9 cellular contexts compared by ENCODE assay signal in the genomic region with DNA sequence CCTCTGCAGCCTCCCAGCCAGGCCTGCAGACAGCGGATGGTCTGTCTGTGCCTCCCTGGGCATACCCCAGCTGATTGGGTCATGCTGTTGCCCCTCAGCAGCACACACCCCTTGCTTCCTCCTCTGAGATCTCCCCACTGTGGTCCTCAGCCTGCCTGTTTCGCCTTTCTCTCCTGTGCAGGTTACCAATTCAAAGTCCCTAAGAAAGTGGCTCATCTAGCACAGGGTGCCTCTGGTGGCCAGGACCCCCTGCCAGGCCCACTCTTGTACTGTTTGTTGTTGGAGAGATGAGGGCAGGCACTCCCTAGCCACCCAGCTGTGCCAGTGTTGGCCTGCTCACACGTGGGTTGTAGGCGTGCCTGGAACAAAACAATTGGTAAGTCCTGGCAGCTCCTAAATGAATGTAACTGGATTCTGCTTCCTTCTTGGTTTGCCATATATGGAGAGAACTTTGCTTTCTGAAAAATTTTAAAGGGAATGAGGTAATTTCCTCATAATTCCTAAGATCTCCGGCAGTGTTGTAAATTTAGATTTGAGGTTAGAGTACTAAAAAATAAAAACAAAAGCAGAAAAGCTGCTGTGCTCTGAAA.
A peak's percentile ranks its signal among the peaks of the same experiment; 100 is the strongest.
DNase-seq lines count a peak whose midpoint lies in the region; ATAC-seq and TF ChIP-seq lines count a peak whose summit lies in the region.
"Had no signal": no experiment of that assay in that cellular context is flagged by ENCODE, and none has a peak within 500 bp of the region (broad histone marks: within the 10 kb centered on the region; RNA-seq: fewer than 3 reads in every experiment).

No MANE protein-coding gene starts in this region.

- H3K27me3 ChIP-seq in H7 (ENCODE audit: control insufficient read depth, insufficient read depth, low read length) (no peaks in the 10 kb centered on the region), sigmoid colon (no peaks in the 10 kb centered on the region), suprapubic skin (no peaks in the 10 kb centered on the region)

- H3K27ac ChIP-seq in sigmoid colon (peak overlapping the region; percentile 66 to 100 (median 88)), suprapubic skin (no peak overlapping the region)

- peak in 1 of 4 donors; percentile 27 for TF ChIP-seq EP300 in sigmoid colon (IDR thresholded peaks at IDR 0.05)
- no peak for TF ChIP-seq EP300 in suprapubic skin (IDR thresholded peaks at IDR 0.05)

- DNase-seq in H7, result peak; percentile 71
- peak; percentile 85 for DNase-seq in RPMI7951 (ENCODE audit: low read depth)
- peak; percentile 56 for DNase-seq in Right ventricle myocardium superior
- peak; percentile 80 for DNase-seq in sigmoid colon
- DNase-seq in suprapubic skin (ENCODE audit: low spot score in 2 of 2), result no peak
- no peak for DNase-seq in RPMI8226
- DNase-seq: activated T-cell treated with anti-CD3 and anti-CD28 coated beads, Interleukin-2, amount 50 U/mL, for 4 hours had no signal

- ATAC-seq in Right ventricle myocardium superior (ENCODE audit: poor library complexity) (peak; percentile 80), HG02759 (IDR thresholded peaks at IDR 0.05; ENCODE audit: unreplicated experiment) (no peak), GM21423 (IDR thresholded peaks at IDR 0.05; ENCODE audit: unreplicated experiment) (no peak)
- ATAC-seq: activated T-cell treated with anti-CD3 and anti-CD28 coated beads, Interleukin-2, amount 50 U/mL, for 4 hours had no signal

- TF ChIP-seq POLR2A in sigmoid colon (IDR thresholded peaks at IDR 0.05) (no peak), suprapubic skin (IDR thresholded peaks at IDR 0.05) (no peak)

- H3K4me1 ChIP-seq in sigmoid colon, result peaks cover 0 to 90% (median 58%) of the 10 kb centered on the region in 4 donors
- H3K4me1 ChIP-seq in suprapubic skin, result peaks cover 9% of the 10 kb centered on the region

- H3K4me3 ChIP-seq in H7 (ENCODE audit: insufficient read depth, low read depth, low read length) (no peak overlapping the region), sigmoid colon (no peak overlapping the region), suprapubic skin (no peak overlapping the region)

- no peak for TF ChIP-seq CTCF in sigmoid colon (IDR thresholded peaks at IDR 0.05)
- no peak for TF ChIP-seq CTCF in suprapubic skin (IDR thresholded peaks at IDR 0.05)

- WGBS in sigmoid colon, 2 donors, result 39 to 55% methylated on average over 5 of the region's 5 CpGs
- 34% methylated on average over 5 of the region's 5 CpGs for WGBS in suprapubic skin

- intact Hi-C loops in Right ventricle myocardium superior (cut with DNase I), result no loop called here
- intact Hi-C loops in sigmoid colon (cut with DNase I), result no loop called here

- H3K36me3 ChIP-seq in H7 (replicated peaks; ENCODE audit: control insufficient read depth, insufficient read depth, low read length) (no peaks in the 10 kb centered on the region), sigmoid colon (peaks cover 0 to 8% (median 0%) of the 10 kb centered on the region in 4 donors), suprapubic skin (no peaks in the 10 kb centered on the region)

- no peaks in the 10 kb centered on the region for H3K9me3 ChIP-seq in sigmoid colon
- no peaks in the 10 kb centered on the region for H3K9me3 ChIP-seq in suprapubic skin

Comparison
In these comparisons a context has a peak if more than half of its experiments do, and no peak if none do; other contexts are left out.
1. DNase-seq: peak in H7 (single experiment), RPMI7951 (single experiment), Right ventricle myocardium superior (single experiment) and sigmoid colon (single experiment); none in suprapubic skin (0 of 2) and RPMI8226 (single experiment).